Comparison of ENCODE assay signal across 9 cellular contexts in the genomic region with DNA sequence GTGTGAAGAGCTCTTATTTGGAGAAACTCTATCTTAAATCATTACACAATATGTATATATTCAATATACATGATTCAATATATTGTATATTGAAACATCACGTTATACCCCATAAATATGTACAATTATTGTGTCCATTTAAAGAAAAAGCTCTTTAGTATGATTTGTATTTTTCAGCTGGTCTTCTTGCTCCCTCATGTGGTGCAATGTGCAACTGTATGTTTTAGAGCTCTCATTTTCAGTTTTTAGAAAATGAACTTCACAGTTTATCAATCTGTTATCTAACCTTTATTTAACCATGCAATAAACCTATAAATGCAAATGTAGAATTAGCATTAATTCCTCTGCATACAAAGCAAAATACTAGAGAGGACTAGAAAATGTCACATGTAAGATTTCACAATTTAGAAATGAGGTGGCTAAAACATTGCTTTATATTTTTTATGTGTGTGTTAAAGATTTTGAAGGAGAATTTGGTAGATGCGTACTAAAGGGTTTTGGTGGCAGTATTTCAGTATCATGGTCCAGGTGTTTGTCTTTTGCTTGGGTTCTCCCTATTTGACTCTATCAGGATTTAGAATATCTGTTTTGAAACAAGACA.
DNase-seq lines count a peak whose midpoint lies in the region; ATAC-seq, FAIRE-seq and TF ChIP-seq lines count a peak whose summit lies in the region.
"Had no signal": no experiment of that assay in that cellular context is flagged by ENCODE, and none has a peak within 500 bp of the region (broad histone marks: within the 10 kb centered on the region; RNA-seq: fewer than 3 reads in every experiment).

No MANE protein-coding gene starts in this region.

- no peak overlapping the region for H3K27ac ChIP-seq in A673 (ENCODE audit: low read depth, low read length, poor library complexity, severe bottlenecking)
- H3K27ac ChIP-seq: skin epidermis had no signal

- ATAC-seq in HG03342 (IDR thresholded peaks at IDR 0.05; ENCODE audit: unreplicated experiment), result no peak
- ATAC-seq in HG03469 (IDR thresholded peaks at IDR 0.05; ENCODE audit: unreplicated experiment), result no peak
- no peak for ATAC-seq in HG02981 (IDR thresholded peaks at IDR 0.05; ENCODE audit: unreplicated experiment)
- ATAC-seq in HG02973 (IDR thresholded peaks at IDR 0.05; ENCODE audit: unreplicated experiment), result no peak

- H3K4me1 ChIP-seq in A673 (ENCODE audit: insufficient read depth, low read length, poor library complexity, severe bottlenecking), result peaks cover 37% of the 10 kb centered on the region

- CTCF ChIA-PET in A673 (lab: Charles Lee), result interaction anchor here (0.6 to 1.1 kb wide), 4 partner anchors 204 to 495 kb away, joined by 3 to 8 read pairs (median 6); no protein-coding TSS in a partner anchor

- intact Hi-C loops in A673 (cut with micrococcal nuclease; ENCODE audit: unreplicated experiment), result loop anchor here (5.0 kb wide), 3 partner anchors 205 to 495 kb away; a partner anchor contains a TSS

- H3K27me3 ChIP-seq in A673 (replicated peaks; ENCODE audit: insufficient read depth, low read depth, low read length, poor library complexity), result no peaks in the 10 kb centered on the region

- H3K4me3 ChIP-seq in A673 (ENCODE audit: low read depth, low read length, poor library complexity, severe bottlenecking), result no peak overlapping the region
- H3K4me3 ChIP-seq: skin epidermis had no signal

- peak; percentile 45 for FAIRE-seq in GM18507 (lab: Jason Lieb, UNC)

- H3K9me3 ChIP-seq in A673 (ENCODE audit: low read depth, low read length, poor library complexity, severe bottlenecking), result no peaks in the 10 kb centered on the region

- no peaks in the 10 kb centered on the region for H3K36me3 ChIP-seq in A673 (ENCODE audit: insufficient read depth, low read length, poor library complexity, severe bottlenecking)

- POLR2A ChIA-PET in A673 (lab: Charles Lee; ENCODE audit: low non-redundant PET), result no interaction called here

- TF ChIP-seq CTCF in A673 (conservative IDR thresholded peaks at IDR 0.05; ENCODE audit: low read depth, low read length), result peak; percentile 80

- DNase-seq in A673 (ENCODE audit: low spot score) (peak; percentile 49), GM18507 (ENCODE audit: extremely low spot score, insufficient read length, low read depth) (no peak), RPMI7951 (ENCODE audit: low read depth) (peak; percentile 10), globus pallidus (ENCODE audit: low spot score) (peak; percentile 41)

- no TSS peak for BruUV-seq in A673 (replicated peaks; lab: Mats Ljungman, UMichigan)
